ENCODE assay signal across 4 cellular contexts in genomic region chr11:70805243-70805642, GRCh38.
"Had no signal": no experiment of that assay in that cellular context is flagged by ENCODE, and none has a peak within 500 bp of the region (broad histone marks: within the 10 kb centered on the region; RNA-seq: fewer than 3 reads in every experiment).

No MANE protein-coding gene starts in this region.

- DNase-seq: H9, HCEC 1CT, IMR-90 had no signal

- H3K4me2 ChIP-seq: GM23338 had no signal

- H2AFZ ChIP-seq: GM23338 had no signal

- H3K9me3 Mint-ChIP-seq: GM23338, H9 had no signal

- H3K4me3 ChIP-seq: GM23338 had no signal

- H3K4me3 Mint-ChIP-seq: GM23338, H9 had no signal

- H3K27ac Mint-ChIP-seq: GM23338 had no signal
